Comparison of ENCODE assay signal across 25 cellular contexts in genomic region chr11:11672764-11673163, GRCh38. TPM values are rescaled to one million over a fixed set of nuclear protein-coding genes. Genes with fewer than 3 reads are reported as not detected.
"Had no signal": no experiment of that assay in that cellular context is flagged by ENCODE, and none has a peak within 500 bp of the region (broad histone marks: within the 10 kb centered on the region; RNA-seq: fewer than 3 reads in every experiment).

No MANE protein-coding gene starts in this region.

- H3K36me3 ChIP-seq: breast epithelium had no signal

- H3K4me1 ChIP-seq: breast epithelium had no signal

- H3K27ac ChIP-seq: breast epithelium, SK-N-MC had no signal

- ATAC-seq: activated CD8-positive, alpha-beta memory T cell treated with anti-CD3 and anti-CD28 coated beads, Interleukin-2, amount 10 ng/mL, durations not matched to agents 7 days and 5 days; Right ventricle myocardium inferior; T-cell had no signal

- H3K9me3 ChIP-seq: breast epithelium had no signal

- H3K4me3 ChIP-seq: breast epithelium, SK-N-MC had no signal

- DNase-seq: activated B cell treated with CpG ODN at 0.5 μM for 24 hours; activated CD4-positive, alpha-beta T cell treated with anti-CD3 and anti-CD28 coated beads for 1 hour; activated CD4-positive, alpha-beta T cell treated with anti-CD3 and anti-CD28 coated beads, Interleukin-2, amount 50 U/mL, for 48 hours; activated CD8-positive, alpha-beta memory T cell treated with anti-CD3 and anti-CD28 coated beads, Interleukin-2, amount 10 ng/mL, durations not matched to agents 7 days and 5 days; activated effector memory CD4-positive, alpha-beta T cell treated with Interleukin-2 at 50 U/mL for 16 hours; activated naive CD4-positive, alpha-beta T cell; activated T-cell treated with anti-CD3 and anti-CD28 coated beads, Interleukin-2, amount 50 U/mL, for 24 hours; aorta; central memory CD4-positive, alpha-beta T cell; Kasumi-1; NCI-H1105 treated with DMSO at 0.1 percent for 48 hours; NCI-H1436 treated with DMSO at 0.1 percent for 48 hours; NCI-H187; NCI-H2081; NCI-H446 treated with DMSO at 0.1 percent for 48 hours; NCI-H526; NCI-H82; RPMI8226; T-cell; T-helper 2 cell; T1000 had no signal

- H3K27me3 ChIP-seq: breast epithelium had no signal

RNA-seq across cellular contexts. Expression of gene GALNT18, which starts 51.0 kb away (rescaled TPM):
- total RNA-seq: activated B cell treated with CpG ODN at 0.5 μM for 24 hours, OCI-LY7 had no signal
